In genomic region chr9:98504883-98505282, GRCh38 we compare ENCODE assay signal across 19 cellular contexts.
A peak's percentile ranks its signal among the peaks of the same experiment; 100 is the strongest.
DNase-seq lines count a peak whose midpoint lies in the region; ATAC-seq, FAIRE-seq and TF ChIP-seq lines count a peak whose summit lies in the region.
"Had no signal": no experiment of that assay in that cellular context is flagged by ENCODE, and none has a peak within 500 bp of the region (broad histone marks: within the 10 kb centered on the region; RNA-seq: fewer than 3 reads in every experiment).

No MANE protein-coding gene starts in this region.

- H4K20me1 ChIP-seq in HepG2 (ENCODE audit: insufficient read depth, low read length), result no peaks in the 10 kb centered on the region
- H4K20me1 ChIP-seq: BLaER1 had no signal

- TF ChIP-seq CTCF in HepG2 (CRISPR knock-in tag; IDR thresholded peaks at IDR 0.05), result no peak
- TF ChIP-seq CTCF in right lobe of liver (IDR thresholded peaks at IDR 0.05), result no peak
- TF ChIP-seq CTCF in suprapubic skin (IDR thresholded peaks at IDR 0.05), result no peak

- FAIRE-seq in HepG2 (lab: Jason Lieb, UNC), result no peak
- FAIRE-seq: GM18507 had no signal

- 14% methylated on average over 5 of the region's 5 CpGs for WGBS in HepG2 (ENCODE audit: low lambda C conversion rate)
- 89% methylated on average over 2 of the region's 5 CpGs for WGBS in right lobe of liver (ENCODE audit: insufficient coverage, low coverage, low lambda C conversion rate, missing lambda C conversion rate)
- 62% methylated on average over 5 of the region's 5 CpGs for WGBS in suprapubic skin

- in situ Hi-C loops in HepG2 (cut with HindIII; ENCODE audit: extremely low pct_ligation_motif_present, low pct_unique_long_range_greater_than_20kb), result no loop called here

- no peaks in the 10 kb centered on the region for H3K9me3 ChIP-seq in HepG2 (ENCODE audit: low read length)
- no peaks in the 10 kb centered on the region for H3K9me3 ChIP-seq in right lobe of liver
- no peaks in the 10 kb centered on the region for H3K9me3 ChIP-seq in suprapubic skin
- H3K9me3 ChIP-seq: SJCRH30 had no signal

- DNase-seq in DMS 273 (lab: John Stamatoyannopoulos, UW; ENCODE audit: unreplicated experiment), result peak; percentile 8
- no peak for DNase-seq in DMS 273 treated with DMSO at 0.1 percent for 48 hours (lab: John Stamatoyannopoulos, UW)
- DNase-seq in HepG2 (ENCODE audit: low spot score), result no peak
- no peak for DNase-seq in right lobe of liver
- DNase-seq in NCI-H748 treated with DMSO at 0.1 percent for 48 hours (lab: John Stamatoyannopoulos, UW), result peak; percentile 8
- no peak for DNase-seq in suprapubic skin (ENCODE audit: low spot score in 2 of 2)
- no peak for DNase-seq in Ammon's horn (ENCODE audit: low spot score)
- DNase-seq: DMS53; HCEC 1CT; NCI-H2029; NCI-H446 treated with DMSO at 0.1 percent for 48 hours; NK-92 treated with Interleukin-12 subunit alpha and Interleukin-12 subunit beta, amount 100 ng/mL, for 24 hours; OCI-M1; RPMI8226; SJCRH30 had no signal

- H3K4me1 ChIP-seq in HepG2 (ENCODE audit: insufficient read depth, low read length) (no peaks in the 10 kb centered on the region), right lobe of liver (no peaks in the 10 kb centered on the region), suprapubic skin (peaks cover 4% of the 10 kb centered on the region)
- H3K4me1 ChIP-seq: BLaER1, SJCRH30 had no signal

- ATAC-seq in HepG2 (no peak), right lobe of liver (no peak), GM19351 (IDR thresholded peaks at IDR 0.05; ENCODE audit: unreplicated experiment) (no peak)

- no peaks in the 10 kb centered on the region for H3K79me2 ChIP-seq in HepG2 (ENCODE audit: insufficient read depth, low read length)

- H3K27ac ChIP-seq in HepG2 (ENCODE audit: extremely low read length, insufficient read depth, low read length) (no peak overlapping the region), right lobe of liver (no peak overlapping the region), suprapubic skin (no peak overlapping the region)
- H3K27ac ChIP-seq: 22Rv1, BLaER1, SJCRH30 had no signal

- no peak for TF ChIP-seq RAD21 in HepG2 (CRISPR knock-in tag; IDR thresholded peaks at IDR 0.05)

- TF ChIP-seq EP300 in HepG2 (IDR thresholded peaks at IDR 0.05; ENCODE audit: low read depth in 2 of 2, low read length in 2 of 2) (no peak), HepG2 (CRISPR knock-in tag; IDR thresholded peaks at IDR 0.05; ENCODE audit: borderline replicate concordance) (no peak), suprapubic skin (IDR thresholded peaks at IDR 0.05) (no peak)

- H3K36me3 ChIP-seq in HepG2 (replicated peaks in 1 of 2; ENCODE audit: control insufficient read depth in 1 of 2, insufficient read depth in 2 of 2, low read length in 2 of 2), result no peaks in the 10 kb centered on the region
- H3K36me3 ChIP-seq in right lobe of liver, result no peaks in the 10 kb centered on the region
- H3K36me3 ChIP-seq in suprapubic skin, result no peaks in the 10 kb centered on the region
- H3K36me3 ChIP-seq: BLaER1, SJCRH30 had no signal

- H3K4me3 ChIP-seq in HepG2 (replicated peaks in 1 of 3; ENCODE audit: insufficient read depth in 1 of 3, low read depth in 2 of 3, low read length in 3 of 3) (no peak overlapping the region), right lobe of liver (no peak overlapping the region), suprapubic skin (no peak overlapping the region)
- H3K4me3 ChIP-seq: BLaER1, SJCRH30 had no signal

- TF ChIP-seq POLR2A in HepG2 (IDR thresholded peaks at IDR 0.05; ENCODE audit: insufficient read depth in 1 of 2, low read depth in 2 of 2, low read length in 2 of 2) (no peak), right lobe of liver (IDR thresholded peaks at IDR 0.05) (no peak), suprapubic skin (IDR thresholded peaks at IDR 0.05) (no peak)

- no peak overlapping the region for H3K9ac ChIP-seq in HepG2 (ENCODE audit: insufficient read depth, low read depth, low read length)
- H3K9ac ChIP-seq: BLaER1 had no signal

- intact Hi-C loops in HepG2 (cut with micrococcal nuclease; ENCODE audit: unreplicated experiment) (no loop called here), right lobe of liver (cut with DNase I) (no loop called here)

- H3K4me2 ChIP-seq in HepG2 (ENCODE audit: low read depth, low read length), result no peak overlapping the region
- H3K4me2 ChIP-seq: BLaER1 had no signal

- POLR2A ChIA-PET in HepG2 (lab: Yijun Ruan, JAX), result no interaction called here

- no TSS peak for BruUV-seq in HepG2 (replicated peaks; lab: Mats Ljungman, UMichigan)

- H3K27me3 ChIP-seq in HepG2 (ENCODE audit: control insufficient read depth in 1 of 2, insufficient read depth in 2 of 2, low read length in 2 of 2) (peaks cover 0 to 8% of the 10 kb centered on the region in 2 experiments; a peak in 1 of 5 replicates), right lobe of liver (no peaks in the 10 kb centered on the region), suprapubic skin (no peaks in the 10 kb centered on the region)
- H3K27me3 ChIP-seq: BLaER1 had no signal

- CTCF ChIA-PET in HepG2 (lab: Yijun Ruan, JAX; ENCODE audit: low intra/inter-chr PET ratio, low total read pairs), result no interaction called here

- H2AFZ ChIP-seq in HepG2 (ENCODE audit: low read length), result no peak overlapping the region

TF ChIP-seq in HepG2, 621 proteins besides CTCF, POLR2A, EP300 and RAD21:
- TF ChIP-seq ZNF746 (CRISPR knock-in tag; IDR thresholded peaks at IDR 0.05) (no peak), KMT2B (CRISPR knock-in tag; IDR thresholded peaks at IDR 0.05) (no peak), LCORL (IDR thresholded peaks at IDR 0.05) (peak; percentile 85), LCORL (CRISPR knock-in tag; IDR thresholded peaks at IDR 0.05) (no peak), STAT5B (CRISPR knock-in tag; IDR thresholded peaks at IDR 0.05) (no peak)

Comparison
In these comparisons a context has a peak if more than half of its experiments do, and no peak if none do; other contexts are left out.
1. DNase-seq: peak in DMS 273 (single experiment) and NCI-H748 treated with DMSO at 0.1 percent for 48 hours (single experiment); none in DMS 273 treated with DMSO at 0.1 percent for 48 hours (single experiment), HepG2 (single experiment), right lobe of liver (0 of 3), suprapubic skin (0 of 2) and Ammon's horn (single experiment).